8 cellular contexts compared by ENCODE assay signal in genomic region chr6:158230967-158231550, GRCh38.
DNase-seq lines count a peak whose midpoint lies in the region; ATAC-seq and TF ChIP-seq lines count a peak whose summit lies in the region.

No MANE protein-coding gene starts in this region.

- peak overlapping the region; percentile 92 for H3K27ac ChIP-seq in left ventricle myocardium inferior (replicated peaks)
- peak overlapping the region; percentile 88 to 99 for H3K27ac ChIP-seq in breast epithelium
- H3K27ac ChIP-seq in vagina = peak overlapping the region; percentile 77

- H3K4me1 ChIP-seq in left ventricle myocardium inferior = peaks cover 29% of the 10 kb centered on the region
- H3K4me1 ChIP-seq in breast epithelium = peaks cover 0 to 4% of the 10 kb centered on the region in 2 donors
- H3K4me1 ChIP-seq in mononuclear cell (ENCODE audit: insufficient read depth, low read length) = peaks cover 19% of the 10 kb centered on the region
- H3K4me1 ChIP-seq in vagina = peaks cover 29% of the 10 kb centered on the region

- ATAC-seq in Right ventricle myocardium inferior (no peak), GM19467 (IDR thresholded peaks at IDR 0.05; ENCODE audit: unreplicated experiment) (no peak), GM18861 (IDR thresholded peaks at IDR 0.05; ENCODE audit: unreplicated experiment) (no peak)

- no peak for TF ChIP-seq POLR2A in breast epithelium (IDR thresholded peaks at IDR 0.05)
- TF ChIP-seq POLR2A in vagina (IDR thresholded peaks at IDR 0.05) = no peak

- no peak for TF ChIP-seq CTCF in left ventricle myocardium inferior (IDR thresholded peaks at IDR 0.05; ENCODE audit: borderline replicate concordance)
- no peak for TF ChIP-seq CTCF in breast epithelium (IDR thresholded peaks at IDR 0.05)
- TF ChIP-seq CTCF in vagina (IDR thresholded peaks at IDR 0.05) = no peak

- DNase-seq in left ventricle myocardium inferior (no peak), Right ventricle myocardium inferior (ENCODE audit: missing footprints) (no peak), breast epithelium (ENCODE audit: low spot score in 2 of 2) (no peak), vagina (ENCODE audit: extremely low spot score in 2 of 2) (no peak), SHP77 (lab: John Stamatoyannopoulos, UW) (no peak)

- no peaks in the 10 kb centered on the region for H3K27me3 ChIP-seq in left ventricle myocardium inferior (ENCODE audit: low read depth)
- no peaks in the 10 kb centered on the region for H3K27me3 ChIP-seq in breast epithelium
- H3K27me3 ChIP-seq in mononuclear cell (ENCODE audit: insufficient read depth, low read length) = peaks cover 6% of the 10 kb centered on the region
- no peaks in the 10 kb centered on the region for H3K27me3 ChIP-seq in vagina

- H3K4me3 ChIP-seq in left ventricle myocardium inferior = peak overlapping the region; percentile 81
- H3K4me3 ChIP-seq in breast epithelium = peak overlapping the region; percentile 70 to 88 (median 84)
- peak overlapping the region; percentile 62 for H3K4me3 ChIP-seq in mononuclear cell (ENCODE audit: low read length)
- peak overlapping the region; percentile 67 to 89 for H3K4me3 ChIP-seq in vagina

- intact Hi-C loops in left ventricle myocardium inferior (cut with micrococcal nuclease) (no loop called here), Right ventricle myocardium inferior (cut with DNase I) (no loop called here), breast epithelium (cut with DNase I; ENCODE audit: low total_unique reads) (no loop called here), vagina (cut with DNase I) (no loop called here)

- H3K36me3 ChIP-seq in left ventricle myocardium inferior (no peaks in the 10 kb centered on the region), breast epithelium (no peaks in the 10 kb centered on the region), vagina (no peaks in the 10 kb centered on the region)

- H3K9me3 ChIP-seq in left ventricle myocardium inferior (replicated peaks) (no peaks in the 10 kb centered on the region), breast epithelium (no peaks in the 10 kb centered on the region), mononuclear cell (ENCODE audit: low read depth, low read length) (no peaks in the 10 kb centered on the region), vagina (no peaks in the 10 kb centered on the region)
